In the genomic region with DNA sequence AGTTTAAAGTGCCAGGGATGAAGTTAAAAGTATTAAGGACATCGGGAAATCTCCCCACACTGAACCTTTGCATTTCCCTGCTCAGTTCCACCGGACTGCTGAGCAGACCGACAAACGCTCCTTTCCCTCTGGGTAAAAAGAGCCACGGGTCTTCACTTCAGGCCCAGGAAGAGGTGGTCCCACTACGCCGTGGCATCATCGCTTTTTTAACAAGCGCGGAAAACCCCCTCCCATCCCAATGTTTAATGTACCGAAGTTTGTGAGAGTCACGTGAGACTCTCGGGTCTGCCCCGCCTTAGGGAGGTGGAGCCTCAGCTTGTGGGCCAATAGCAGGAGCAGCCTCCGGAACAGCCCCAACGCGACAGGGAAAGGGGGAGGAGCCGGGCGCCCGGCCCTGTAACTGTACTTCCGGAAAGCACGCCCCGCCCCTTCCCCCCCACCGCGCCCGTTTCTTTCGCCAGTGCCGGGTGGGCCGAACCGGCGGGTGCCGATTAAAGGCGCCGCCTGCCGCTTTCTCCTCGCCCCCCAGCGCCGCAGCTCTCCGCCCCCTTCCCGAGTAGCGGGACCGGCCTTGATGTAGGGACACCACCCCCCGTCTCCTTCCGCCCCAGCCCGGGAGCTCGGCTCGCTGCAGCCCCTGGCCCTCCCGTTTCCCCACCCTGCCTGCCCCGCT, we compare ENCODE assay signal across 8 cellular contexts. TPM values are rescaled to one million over a fixed set of nuclear protein-coding genes. Genes with fewer than 3 reads are reported as not detected.
DNase-seq lines count a peak whose midpoint lies in the region; ATAC-seq and TF ChIP-seq lines count a peak whose summit lies in the region.

No MANE protein-coding gene starts in this region.

- DNase-seq in NCI-H2029 treated with DMSO at 0.1 percent for 48 hours (lab: John Stamatoyannopoulos, UW): peak; percentile 60
- DNase-seq in T1000 (lab: John Stamatoyannopoulos, UW): peak; percentile 92
- peak; percentile 99 for DNase-seq in astrocyte of the hippocampus (ENCODE audit: low read depth, low spot score)
- peak; percentile 99 for DNase-seq in hepatocyte (ENCODE audit: low spot score)
- peak; percentile 99 to 100 for DNase-seq in aorta

- H3K27ac ChIP-seq in hepatocyte (peak overlapping the region; percentile 98), rectal smooth muscle tissue (ENCODE audit: low read depth, low read length) (peak overlapping the region; percentile 92), aorta (ENCODE audit: low read depth in 1 of 2, low read length in 2 of 2) (peak overlapping the region; percentile 83 to 95)

- H3K4me1 ChIP-seq in hepatocyte (ENCODE audit: insufficient read depth) (peaks cover 6% of the 10 kb centered on the region), rectal smooth muscle tissue (ENCODE audit: control insufficient read depth, insufficient read depth, low read length) (peaks cover 2% of the 10 kb centered on the region), aorta (ENCODE audit: control insufficient read depth in 1 of 2, insufficient read depth in 2 of 2, low read length in 2 of 2) (peaks cover 0 to 1% of the 10 kb centered on the region in 2 donors)

- peak overlapping the region; percentile 73 for H3K9ac ChIP-seq in rectal smooth muscle tissue (ENCODE audit: low read length)

- no peak for TF ChIP-seq CTCF in hepatocyte (IDR thresholded peaks at IDR 0.05; ENCODE audit: poor library complexity)

- peak overlapping the region; percentile 55 for H2AFZ ChIP-seq in hepatocyte

- intact Hi-C loops in aorta (cut with DNase I): loop anchor here in 1 of 2 donors (2.0 kb wide), 1 partner anchor 139 kb away; the partner anchor contains the start of genes ACTR1A and SUFU

- peaks cover 15% of the 10 kb centered on the region for H4K20me1 ChIP-seq in hepatocyte (ENCODE audit: insufficient read depth, poor library complexity, severe bottlenecking)

- ATAC-seq in GM18505 (IDR thresholded peaks at IDR 0.05; ENCODE audit: unreplicated experiment) (peak; percentile 41), HG02970 (IDR thresholded peaks at IDR 0.05; ENCODE audit: low FRiP score, unreplicated experiment) (peak; percentile 46), aorta (ENCODE audit: low FRiP score) (peak; percentile 87)

- H3K4me3 ChIP-seq in hepatocyte (peak overlapping the region; percentile 58), rectal smooth muscle tissue (ENCODE audit: low read length) (peak overlapping the region; percentile 86), aorta (ENCODE audit: low read length in 2 of 2) (peak overlapping the region; percentile 88)

- H3K79me2 ChIP-seq in hepatocyte: peaks cover 28% of the 10 kb centered on the region

- peak; percentile 72 for TF ChIP-seq POLR2A in GM18505 (IDR thresholded peaks at IDR 0.05; ENCODE audit: borderline replicate concordance, extremely low read depth, insufficient read depth, insufficient read length)

- H3K36me3 ChIP-seq in hepatocyte (replicated peaks; ENCODE audit: insufficient read depth, low read depth) (no peaks in the 10 kb centered on the region), rectal smooth muscle tissue (ENCODE audit: control insufficient read depth, insufficient read depth, low read length) (no peaks in the 10 kb centered on the region), aorta (ENCODE audit: control insufficient read depth in 1 of 2, insufficient read depth in 2 of 2, low read length in 1 of 2) (no peaks in the 10 kb centered on the region)

- 1% methylated on average over 26 of the region's 49 CpGs for WGBS in hepatocyte (ENCODE audit: low lambda C conversion rate, missing lambda C conversion rate)
- 0 to 1% methylated on average over 33 to 49 of the region's 49 CpGs for WGBS in aorta, 2 donors

- H3K4me2 ChIP-seq in hepatocyte: peak overlapping the region; percentile 93

- no peaks in the 10 kb centered on the region for H3K9me2 ChIP-seq in hepatocyte (replicated peaks; ENCODE audit: insufficient read depth)

- no peaks in the 10 kb centered on the region for H3K9me3 ChIP-seq in hepatocyte (ENCODE audit: low read depth)
- H3K9me3 ChIP-seq in aorta (ENCODE audit: control insufficient read depth, low read length): no peaks in the 10 kb centered on the region

- no peaks in the 10 kb centered on the region for H3K27me3 ChIP-seq in hepatocyte
- H3K27me3 ChIP-seq in rectal smooth muscle tissue (ENCODE audit: control insufficient read depth, insufficient read depth, low read length): no peaks in the 10 kb centered on the region
- no peaks in the 10 kb centered on the region for H3K27me3 ChIP-seq in aorta (ENCODE audit: control insufficient read depth in 1 of 2, insufficient read depth in 2 of 2, low read length in 1 of 2)

RNA-seq across cellular contexts. Expression of gene TRIM8, which starts 2.3 kb away (rescaled TPM):
- total RNA-seq in hepatocyte (41.3 and 53.3 TPM in 2 replicates), aorta (100 to 1,000 TPM; 126 to 189 TPM)
- polyA plus RNA-seq in hepatocyte (61.2 and 63.4 TPM in 2 replicates), aorta (10 to 100 TPM; 40.6 to 72.4 TPM)

Comparison
In these comparisons a context has a peak if more than half of its experiments do, and no peak if none do; other contexts are left out.
1. Peak in every context shown above with its lines: DNase-seq, ATAC-seq, H3K4me3 ChIP-seq and H3K27ac ChIP-seq.